8 cellular contexts compared by ENCODE assay signal in the genomic region with DNA sequence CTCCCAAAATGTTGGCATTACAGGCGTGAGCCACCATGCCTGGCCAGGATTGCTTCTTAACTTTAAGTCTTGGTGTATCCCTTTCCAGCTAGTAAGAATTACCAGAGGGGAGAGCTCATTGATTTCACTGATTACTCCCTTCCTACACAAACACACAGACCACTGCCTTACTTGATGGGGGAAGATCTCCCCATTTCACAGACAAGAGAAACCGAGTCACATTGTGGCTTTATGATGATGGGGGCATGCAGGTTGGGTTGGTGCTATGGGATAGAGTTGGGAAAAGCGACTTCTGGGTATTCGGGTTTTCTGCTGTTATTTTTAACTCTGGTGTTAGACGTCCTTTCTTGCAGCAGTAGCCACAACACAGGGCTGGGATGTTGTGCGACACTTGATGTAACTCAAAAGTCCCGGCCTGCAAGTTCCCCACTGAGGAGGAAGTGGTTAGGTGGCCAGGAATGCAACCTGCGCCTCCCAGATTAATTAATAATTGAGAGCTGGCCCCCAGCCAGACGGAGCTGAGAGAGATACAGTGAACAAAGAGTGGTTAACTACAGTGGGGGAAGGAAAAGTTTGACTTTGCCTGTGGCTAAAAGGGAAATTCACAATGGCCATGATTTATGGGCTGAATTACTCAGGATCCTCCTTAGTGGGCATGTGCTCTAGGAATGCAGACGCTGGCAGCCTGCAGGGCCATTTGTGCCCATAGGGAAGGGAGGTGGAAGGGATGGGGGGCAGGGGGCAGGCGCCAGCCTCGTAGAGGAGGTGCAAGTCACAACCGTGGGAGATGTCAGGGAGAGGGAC.
DNase-seq lines count a peak whose midpoint lies in the region; ATAC-seq and TF ChIP-seq lines count a peak whose summit lies in the region.

No MANE protein-coding gene starts in this region.

- H3K9me3 Mint-ChIP-seq in immature natural killer cell, result peaks cover 0 to 1% (median 0%) of the 10 kb centered on the region in 6 donors
- H3K9me3 Mint-ChIP-seq in activated naive CD4-positive, alpha-beta T cell treated with anti-CD3 and anti-CD28 coated beads, Interleukin-2, amount 10 ng/mL, durations not matched to agents 7 days and 5 days, result no peaks in the 10 kb centered on the region

- H3K9me2 ChIP-seq in PC-3 (replicated peaks; ENCODE audit: low read length), result no peaks in the 10 kb centered on the region

- H4K20me1 ChIP-seq in PC-3 (ENCODE audit: low read length), result no peaks in the 10 kb centered on the region

- H3K9ac ChIP-seq in PC-3 (ENCODE audit: low read length), result peak overlapping the region; percentile 32; the same call in 1 of the 2 replicates

- WGBS in transverse colon (ENCODE audit: low coverage in 1 of 2), 2 donors, result 28 to 30% methylated on average over 5 to 13 of the region's 13 CpGs

- no peak overlapping the region for H3K27ac Mint-ChIP-seq in immature natural killer cell
- no peak overlapping the region for H3K27ac Mint-ChIP-seq in activated naive CD4-positive, alpha-beta T cell treated with anti-CD3 and anti-CD28 coated beads, Interleukin-2, amount 10 ng/mL, durations not matched to agents 7 days and 5 days

- H3K27me3 ChIP-seq in PC-3 (ENCODE audit: low read length) (no peaks in the 10 kb centered on the region), foreskin keratinocyte (peaks cover 54% of the 10 kb centered on the region), transverse colon (no peaks in the 10 kb centered on the region)

- no peaks in the 10 kb centered on the region for H3K36me3 Mint-ChIP-seq in immature natural killer cell
- no peaks in the 10 kb centered on the region for H3K36me3 Mint-ChIP-seq in activated naive CD4-positive, alpha-beta T cell treated with anti-CD3 and anti-CD28 coated beads, Interleukin-2, amount 10 ng/mL, durations not matched to agents 7 days and 5 days

- H3F3A ChIP-seq in PC-3 (ENCODE audit: low read length, unreplicated experiment), result no peaks in the 10 kb centered on the region

- CTCF ChIA-PET in PC-3 (lab: Charles Lee), result no interaction called here
- CTCF ChIA-PET in activated naive CD4-positive, alpha-beta T cell treated with anti-CD3 and anti-CD28 coated beads, Interleukin-2, amount 10 ng/mL, durations not matched to agents 7 days and 5 days (lab: Charles Lee), result no interaction called here

- TSS peak; percentile 67 for BruUV-seq in PC-3 (replicated peaks; lab: Mats Ljungman, UMichigan)

- POLR2A ChIA-PET in PC-3 (lab: Charles Lee; ENCODE audit: unreplicated experiment), result interaction anchor here (0.6 kb wide), 2 partner anchors 14 kb away, joined by 3 to 13 read pairs; no protein-coding TSS in a partner anchor

- no peak overlapping the region for H2AFZ ChIP-seq in PC-3 (ENCODE audit: low read length)

- peaks cover 30% of the 10 kb centered on the region for H3K79me2 ChIP-seq in PC-3 (ENCODE audit: low read length)

- H3K36me3 ChIP-seq in PC-3 (ENCODE audit: low read depth, low read length) (no peaks in the 10 kb centered on the region), transverse colon (no peaks in the 10 kb centered on the region)

- intact Hi-C loops in PC-3 (cut with micrococcal nuclease) (loop anchor here (1.0 kb wide), 2 partner anchors 17 to 118 kb away; no protein-coding TSS in a partner anchor), transverse colon (cut with DNase I; ENCODE audit: low total_unique reads) (no loop called here)

- H3K4me1 Mint-ChIP-seq in immature natural killer cell, result no peaks in the 10 kb centered on the region
- H3K4me1 Mint-ChIP-seq in activated naive CD4-positive, alpha-beta T cell treated with anti-CD3 and anti-CD28 coated beads, Interleukin-2, amount 10 ng/mL, durations not matched to agents 7 days and 5 days, result peaks cover 14% of the 10 kb centered on the region

- in situ Hi-C loops in transverse colon (cut with MboI; ENCODE audit: low pct_ligation_motif_present in 1 of 4, low pct_unique_long_range_greater_than_20kb in 1 of 4, low sequenced_read_pairs in 3 of 4), result loop anchor here in 2 of 4 donors (10.0 to 25.0 kb wide), 2 partner anchors 153 to 161 kb away; no protein-coding TSS in a partner anchor

- H3K4me2 ChIP-seq in PC-3 (ENCODE audit: low read length), result peak overlapping the region; percentile 71

- DNase-seq in GM03348 (ENCODE audit: low spot score), result peak; percentile 61
- DNase-seq in PC-3, result peak; percentile 98
- DNase-seq in foreskin keratinocyte, result peak; percentile 75 to 89
- DNase-seq in transverse colon, result peak; percentile 67
- DNase-seq in immature natural killer cell, result no peak
- no peak for DNase-seq in activated gamma-delta T cell (lab: John Stamatoyannopoulos, UW)
- DNase-seq in activated naive CD4-positive, alpha-beta T cell treated with anti-CD3 and anti-CD28 coated beads, Interleukin-2, amount 10 ng/mL, durations not matched to agents 7 days and 5 days, result no peak

- TF ChIP-seq EP300 in transverse colon (IDR thresholded peaks at IDR 0.05; ENCODE audit: low read depth), result no peak

- peak; percentile 58 for ATAC-seq in HG02938 (IDR thresholded peaks at IDR 0.05; ENCODE audit: unreplicated experiment)
- ATAC-seq in PC-3, result peak; percentile 72
- peak; percentile 73 for ATAC-seq in foreskin keratinocyte

- H3K4me3 Mint-ChIP-seq in immature natural killer cell, result peak overlapping the region in 1 of 5 donors; percentile 20
- no peak overlapping the region for H3K4me3 Mint-ChIP-seq in activated naive CD4-positive, alpha-beta T cell treated with anti-CD3 and anti-CD28 coated beads, Interleukin-2, amount 10 ng/mL, durations not matched to agents 7 days and 5 days

- no peak for TF ChIP-seq POLR2A in transverse colon (IDR thresholded peaks at IDR 0.05)

- TF ChIP-seq CTCF in PC-3 (conservative IDR thresholded peaks at IDR 0.05; ENCODE audit: low read depth, low read length) (no peak), foreskin keratinocyte (conservative IDR thresholded peaks at IDR 0.05) (no peak), transverse colon (IDR thresholded peaks at IDR 0.05) (peak in 1 of 5 experiments; percentile 10)

- H3K9me3 ChIP-seq in PC-3 (ENCODE audit: low read length), result no peaks in the 10 kb centered on the region
- no peaks in the 10 kb centered on the region for H3K9me3 ChIP-seq in transverse colon

- H3K4me3 ChIP-seq in PC-3 (ENCODE audit: low read length) (peak overlapping the region; percentile 28; the same call in 1 of the 2 replicates), transverse colon (no peak overlapping the region)

- H3K4me1 ChIP-seq in PC-3 (ENCODE audit: insufficient read depth, low read length), result peaks cover 77% of the 10 kb centered on the region
- H3K4me1 ChIP-seq in foreskin keratinocyte, result peaks cover 19% of the 10 kb centered on the region
- H3K4me1 ChIP-seq in transverse colon, result peaks cover 36 to 67% (median 47%) of the 10 kb centered on the region in 4 donors

- H3K27ac ChIP-seq in PC-3 (ENCODE audit: low read length) (peak overlapping the region; percentile 83), foreskin keratinocyte (no peak overlapping the region), transverse colon (peak overlapping the region; percentile 20 to 59 (median 36))

- H3K27me3 Mint-ChIP-seq in immature natural killer cell (ENCODE audit: low read depth in 3 of 3), result peaks cover 5 to 9% (median 5%) of the 10 kb centered on the region in 3 donors
- peaks cover 82% of the 10 kb centered on the region for H3K27me3 Mint-ChIP-seq in activated naive CD4-positive, alpha-beta T cell treated with anti-CD3 and anti-CD28 coated beads, Interleukin-2, amount 10 ng/mL, durations not matched to agents 7 days and 5 days

Comparison
In these comparisons a context has a peak if more than half of its experiments do, and no peak if none do; other contexts are left out.
1. DNase-seq: peak in GM03348 (single experiment), PC-3 (single experiment), foreskin keratinocyte (2 of 2) and transverse colon (single experiment); none in immature natural killer cell (0 of 3), activated gamma-delta T cell (single experiment) and activated naive CD4-positive, alpha-beta T cell treated with anti-CD3 and anti-CD28 coated beads, Interleukin-2, amount 10 ng/mL, durations not matched to agents 7 days and 5 days (single experiment).
2. Peak in every context shown above with its lines, with median percentiles within 50 percentile points of each other: ATAC-seq.